In the genomic region with DNA sequence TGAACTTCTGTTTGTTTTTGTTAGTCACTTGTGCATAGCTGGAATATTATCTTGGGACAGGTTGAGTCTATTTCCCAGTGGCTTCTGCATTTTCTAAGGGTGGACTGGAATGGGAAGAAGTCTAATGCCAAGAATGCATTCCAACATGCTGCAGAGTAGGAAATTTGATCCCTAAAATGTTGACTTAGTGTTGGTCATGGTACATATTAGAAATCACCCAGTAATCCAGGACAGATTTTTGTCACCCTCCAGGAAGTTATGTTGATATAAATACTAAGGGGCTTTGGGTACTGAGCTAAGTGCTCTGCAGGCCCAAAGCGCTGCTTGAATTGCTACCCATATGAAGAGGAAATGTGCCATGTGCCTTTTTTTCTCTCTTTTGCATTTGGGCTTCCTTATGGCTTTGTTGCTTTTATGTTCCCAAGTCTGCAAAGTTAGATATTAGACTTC, we compare ENCODE assay signal across 1 cellular context.
TF ChIP-seq lines count a peak whose summit lies in the region.

No MANE protein-coding gene starts in this region.

TF ChIP-seq in HepG2, 621 proteins besides CTCF, POLR2A, EP300 and RAD21 (continued from another document):
- TF ChIP-seq, protein P1, sequence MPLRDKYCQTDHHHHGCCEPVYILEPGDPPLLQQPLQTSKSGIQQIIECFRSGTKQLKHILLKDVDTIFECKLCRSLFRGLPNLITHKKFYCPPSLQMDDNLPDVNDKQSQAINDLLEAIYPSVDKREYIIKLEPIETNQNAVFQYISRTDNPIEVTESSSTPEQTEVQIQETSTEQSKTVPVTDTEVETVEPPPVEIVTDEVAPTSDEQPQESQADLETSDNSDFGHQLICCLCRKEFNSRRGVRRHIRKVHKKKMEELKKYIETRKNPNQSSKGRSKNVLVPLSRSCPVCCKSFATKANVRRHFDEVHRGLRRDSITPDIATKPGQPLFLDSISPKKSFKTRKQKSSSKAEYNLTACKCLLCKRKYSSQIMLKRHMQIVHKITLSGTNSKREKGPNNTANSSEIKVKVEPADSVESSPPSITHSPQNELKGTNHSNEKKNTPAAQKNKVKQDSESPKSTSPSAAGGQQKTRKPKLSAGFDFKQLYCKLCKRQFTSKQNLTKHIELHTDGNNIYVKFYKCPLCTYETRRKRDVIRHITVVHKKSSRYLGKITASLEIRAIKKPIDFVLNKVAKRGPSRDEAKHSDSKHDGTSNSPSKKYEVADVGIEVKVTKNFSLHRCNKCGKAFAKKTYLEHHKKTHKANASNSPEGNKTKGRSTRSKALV (CRISPR knock-in tag; IDR thresholded peaks at IDR 0.05): no peak
- TF ChIP-seq FOSL2 (CRISPR knock-in tag; IDR thresholded peaks at IDR 0.05): peak; percentile 52; the same call in 1 of the 2 replicates
- TF ChIP-seq FOXK2 (IDR thresholded peaks at IDR 0.05): no peak
- TF ChIP-seq FOXJ3 (CRISPR knock-in tag; IDR thresholded peaks at IDR 0.05; ENCODE audit: borderline replicate concordance): no peak
- peak; percentile 9; the same call in 1 of the 2 replicates for TF ChIP-seq ZNF121 (CRISPR knock-in tag; IDR thresholded peaks at IDR 0.05)
- no peak for TF ChIP-seq ZNF432 (CRISPR knock-in tag; IDR thresholded peaks at IDR 0.05; ENCODE audit: borderline replicate concordance)
- no peak for TF ChIP-seq ZNF839 (CRISPR knock-in tag; IDR thresholded peaks at IDR 0.05; ENCODE audit: borderline replicate concordance)
- no peak for TF ChIP-seq FOXC1 (CRISPR knock-in tag; IDR thresholded peaks at IDR 0.05; ENCODE audit: borderline replicate concordance)
- TF ChIP-seq ZNF331 (CRISPR knock-in tag; IDR thresholded peaks at IDR 0.05): 0 out of 2 replicates have a peak, but pooled peaks have one; percentile 43
- TF ChIP-seq NR3C1 (CRISPR knock-in tag; IDR thresholded peaks at IDR 0.05): no peak
